18 cellular contexts compared by ENCODE assay signal in genomic region chr13:20028953-20029352, GRCh38.
"Had no signal": no experiment of that assay in that cellular context is flagged by ENCODE, and none has a peak within 500 bp of the region (broad histone marks: within the 10 kb centered on the region; RNA-seq: fewer than 3 reads in every experiment).

No MANE protein-coding gene starts in this region.

- ATAC-seq: foreskin keratinocyte, gastroesophageal sphincter, left colon, left lobe of liver, lower lobe of right lung, mucosa of descending colon had no signal

- H3K27me3 Mint-ChIP-seq: naive B cell had no signal

- H3K4me3 ChIP-seq: coronary artery, dorsolateral prefrontal cortex, esophagus muscularis mucosa, gastroesophageal sphincter, heart left ventricle, left ventricle myocardium inferior, lower lobe of right lung, mucosa of descending colon had no signal

- H3K4me3 Mint-ChIP-seq: mesothelial cell of epicardium, naive B cell had no signal

- H3K4me1 ChIP-seq: esophagus muscularis mucosa, foreskin keratinocyte, gastroesophageal sphincter, left ventricle myocardium inferior, lower lobe of right lung had no signal

- DNase-seq: dermis blood vessel endothelial cell; dorsolateral prefrontal cortex; effector CD4-positive, alpha-beta T cell; effector memory CD4-positive, alpha-beta T cell; foreskin keratinocyte; heart left ventricle; hippocampal formation; left colon; left ventricle myocardium inferior; lower lobe of right lung; mesenchymal stem cell; mucosa of descending colon; naive B cell had no signal

- H3K4me1 Mint-ChIP-seq: mesothelial cell of epicardium had no signal

- H3K9me3 Mint-ChIP-seq: mesothelial cell of epicardium, naive B cell had no signal

- H3K27ac Mint-ChIP-seq: mesothelial cell of epicardium had no signal

- H3K27ac ChIP-seq: coronary artery, esophagus muscularis mucosa, foreskin keratinocyte, gastroesophageal sphincter, heart left ventricle, left ventricle myocardium inferior, lower lobe of right lung had no signal

- H3K9me3 ChIP-seq: esophagus muscularis mucosa, gastroesophageal sphincter, heart left ventricle, left ventricle myocardium inferior, lower lobe of right lung, mucosa of descending colon had no signal

- H3K27me3 ChIP-seq: dorsolateral prefrontal cortex, esophagus muscularis mucosa, foreskin keratinocyte, gastroesophageal sphincter, heart left ventricle had no signal
